In genomic region chr4:139243448-139244365, GRCh38 we compare ENCODE assay signal across 8 cellular contexts. TPM values are rescaled to one million over a fixed set of nuclear protein-coding genes. Genes with fewer than 3 reads are reported as not detected.
DNase-seq lines count a peak whose midpoint lies in the region; ATAC-seq and TF ChIP-seq lines count a peak whose summit lies in the region.

No MANE protein-coding gene starts in this region.

- peaks cover 9% of the 10 kb centered on the region for H3K9me3 Mint-ChIP-seq in HFFc6
- peaks cover 4% of the 10 kb centered on the region for H3K9me3 Mint-ChIP-seq in stimulated activated effector memory CD8-positive, alpha-beta T cell treated with anti-CD3 and anti-CD28 coated beads, Interleukin-12 subunit alpha, Interleukin-12 subunit beta, amount 100 ng/mL, for 72 hours
- H3K9me3 Mint-ChIP-seq in CD4-positive, alpha-beta T cell, result no peaks in the 10 kb centered on the region

- H3K4me1 ChIP-seq in left ventricle myocardium inferior (no peaks in the 10 kb centered on the region), thymus (ENCODE audit: control insufficient read depth, insufficient read depth, low read length) (no peaks in the 10 kb centered on the region)

- H3K36me3 ChIP-seq in left ventricle myocardium inferior (no peaks in the 10 kb centered on the region), thymus (ENCODE audit: control insufficient read depth, insufficient read depth) (no peaks in the 10 kb centered on the region)

- H3K27me3 ChIP-seq in left ventricle myocardium inferior (ENCODE audit: low read depth), result no peaks in the 10 kb centered on the region
- H3K27me3 ChIP-seq in thymus (ENCODE audit: control insufficient read depth, insufficient read depth), result no peaks in the 10 kb centered on the region
- H3K27me3 ChIP-seq in CD4-positive, alpha-beta T cell (ENCODE audit: control insufficient read depth, insufficient read depth, low read length), result no peaks in the 10 kb centered on the region

- peaks cover 78% of the 10 kb centered on the region for H3K4me1 Mint-ChIP-seq in HFFc6 (ENCODE audit: low read depth)
- H3K4me1 Mint-ChIP-seq in stimulated activated effector memory CD8-positive, alpha-beta T cell treated with anti-CD3 and anti-CD28 coated beads, Interleukin-12 subunit alpha, Interleukin-12 subunit beta, amount 100 ng/mL, for 72 hours, result no peaks in the 10 kb centered on the region
- no peaks in the 10 kb centered on the region for H3K4me1 Mint-ChIP-seq in CD4-positive, alpha-beta T cell (ENCODE audit: low read depth)

- H3K27me3 Mint-ChIP-seq in HFFc6 (ENCODE audit: insufficient read depth), result peaks cover 3% of the 10 kb centered on the region
- no peaks in the 10 kb centered on the region for H3K27me3 Mint-ChIP-seq in CD4-positive, alpha-beta T cell

- H3K36me3 Mint-ChIP-seq in HFFc6 (ENCODE audit: low read depth), result peaks cover 13% of the 10 kb centered on the region
- no peaks in the 10 kb centered on the region for H3K36me3 Mint-ChIP-seq in stimulated activated effector memory CD8-positive, alpha-beta T cell treated with anti-CD3 and anti-CD28 coated beads, Interleukin-12 subunit alpha, Interleukin-12 subunit beta, amount 100 ng/mL, for 72 hours
- no peaks in the 10 kb centered on the region for H3K36me3 Mint-ChIP-seq in CD4-positive, alpha-beta T cell (ENCODE audit: low read depth)

- DNase-seq in HFFc6 (peak; percentile 100), amniotic stem cell (lab: John Stamatoyannopoulos, UW) (peak; percentile 84), left ventricle myocardium inferior (no peak), amygdala (lab: John Stamatoyannopoulos, UW) (no peak), mesenteric fat pad (ENCODE audit: low spot score) (no peak)
- DNase-seq in stimulated activated effector memory CD8-positive, alpha-beta T cell treated with anti-CD3 and anti-CD28 coated beads, Interleukin-12 subunit alpha, Interleukin-12 subunit beta, amount 100 ng/mL, for 72 hours (ENCODE audit: low spot score in 2 of 2), result no peak
- no peak for DNase-seq in CD4-positive, alpha-beta T cell

- CTCF ChIA-PET in CD4-positive, alpha-beta T cell (lab: Charles Lee), result interaction anchor here (1.1 kb wide), 1 partner anchor 10 kb away, joined by 3 read pairs; no protein-coding TSS in a partner anchor

- H3K27ac ChIP-seq in left ventricle myocardium inferior (replicated peaks) (peak overlapping the region; percentile 16), thymus (ENCODE audit: low read depth) (peak overlapping the region; percentile 11)
- no peak overlapping the region for H3K27ac ChIP-seq in CD4-positive, alpha-beta T cell (ENCODE audit: low read depth, low read length)

- peak overlapping the region; percentile 89 for H3K27ac Mint-ChIP-seq in HFFc6
- H3K27ac Mint-ChIP-seq in stimulated activated effector memory CD8-positive, alpha-beta T cell treated with anti-CD3 and anti-CD28 coated beads, Interleukin-12 subunit alpha, Interleukin-12 subunit beta, amount 100 ng/mL, for 72 hours, result no peak overlapping the region
- no peak overlapping the region for H3K27ac Mint-ChIP-seq in CD4-positive, alpha-beta T cell

- H3K4me3 ChIP-seq in left ventricle myocardium inferior (no peak overlapping the region), thymus (ENCODE audit: low read length) (no peak overlapping the region)

- POLR2A ChIA-PET in CD4-positive, alpha-beta T cell (lab: Charles Lee), result interaction anchor here (1.1 kb wide), 1 partner anchor 52 kb away, joined by 3 read pairs; no protein-coding TSS in a partner anchor

- no peak for TF ChIP-seq CTCF in HFFc6 (IDR thresholded peaks at IDR 0.05)
- TF ChIP-seq CTCF in left ventricle myocardium inferior (IDR thresholded peaks at IDR 0.05; ENCODE audit: borderline replicate concordance), result no peak
- no peak for TF ChIP-seq CTCF in CD4-positive, alpha-beta T cell (IDR thresholded peaks at IDR 0.05)

- H3K9me3 ChIP-seq in left ventricle myocardium inferior (replicated peaks) (peaks cover 7% of the 10 kb centered on the region), thymus (ENCODE audit: control insufficient read depth) (no peaks in the 10 kb centered on the region)
- H3K9me3 ChIP-seq in CD4-positive, alpha-beta T cell (ENCODE audit: control insufficient read depth, low read length), result no peaks in the 10 kb centered on the region

- intact Hi-C loops in left ventricle myocardium inferior (cut with micrococcal nuclease), result no loop called here
- intact Hi-C loops in CD4-positive, alpha-beta T cell (cut with DNase I, micrococcal nuclease), result loop anchor here in 1 of 2 experiments (5.0 kb wide), 1 partner anchor 34 kb away; no protein-coding TSS in a partner anchor

- H3K4me3 Mint-ChIP-seq in HFFc6, result no peak overlapping the region
- H3K4me3 Mint-ChIP-seq in stimulated activated effector memory CD8-positive, alpha-beta T cell treated with anti-CD3 and anti-CD28 coated beads, Interleukin-12 subunit alpha, Interleukin-12 subunit beta, amount 100 ng/mL, for 72 hours, result no peak overlapping the region
- no peak overlapping the region for H3K4me3 Mint-ChIP-seq in CD4-positive, alpha-beta T cell

- ATAC-seq in stimulated activated effector memory CD8-positive, alpha-beta T cell treated with anti-CD3 and anti-CD28 coated beads, Interleukin-12 subunit alpha, Interleukin-12 subunit beta, amount 100 ng/mL, for 72 hours, result no peak
- no peak for ATAC-seq in CD4-positive, alpha-beta T cell (ENCODE audit: poor library complexity)

- WGBS in thymus, result 97% methylated on average over 12 of the region's 12 CpGs

RNA-seq across cellular contexts. Expression of gene MGARP, which starts 36.3 kb away (rescaled TPM):
- total RNA-seq in HFFc6 (2021; fragmentation: NEBNext Ultra II Directional; extraction: Animal tissue kit (Norgen Biotek cat#: 25700)), result 10 to 100 TPM; 10.4 to 38.5 (median 11.8) TPM
- total RNA-seq in left ventricle myocardium inferior (0.60 TPM), mesenteric fat pad (0.39 TPM)
- polyA plus RNA-seq in thymus, result 0.80 TPM
- total RNA-seq in CD4-positive, alpha-beta T cell, result not detected

RNA-seq across cellular contexts. Expression of gene NAA15, which starts 57.6 kb away (rescaled TPM):
- 10 to 100 TPM; 63.0 to 72.0 (median 69.6) TPM for total RNA-seq in HFFc6 (2021; fragmentation: NEBNext Ultra II Directional; extraction: Animal tissue kit (Norgen Biotek cat#: 25700))
- 33.1 TPM for total RNA-seq in left ventricle myocardium inferior
- polyA plus RNA-seq in thymus, result 9.9 TPM
- total RNA-seq in mesenteric fat pad, result 48.0 TPM
- 10 to 100 TPM; 54.2 to 57.1 TPM for total RNA-seq in CD4-positive, alpha-beta T cell

RNA-seq across cellular contexts. Expression of gene NDUFC1, which starts 58.6 kb away (rescaled TPM):
- 10 to 100 TPM; 68.6 to 90.7 (median 74.2) TPM for total RNA-seq in HFFc6 (2021; fragmentation: NEBNext Ultra II Directional; extraction: Animal tissue kit (Norgen Biotek cat#: 25700))
- total RNA-seq in left ventricle myocardium inferior, result 222 TPM
- 113 TPM for polyA plus RNA-seq in thymus
- 41.6 TPM for total RNA-seq in mesenteric fat pad
- 10 to 100 TPM; 23.3 to 26.4 TPM for total RNA-seq in CD4-positive, alpha-beta T cell

Comparison
In these comparisons a context has a peak if more than half of its experiments do, and no peak if none do; other contexts are left out.
1. DNase-seq: peak in HFFc6 (single experiment) and amniotic stem cell (single experiment); none in left ventricle myocardium inferior (single experiment), amygdala (0 of 56), mesenteric fat pad (single experiment), stimulated activated effector memory CD8-positive, alpha-beta T cell treated with anti-CD3 and anti-CD28 coated beads, Interleukin-12 subunit alpha, Interleukin-12 subunit beta, amount 100 ng/mL, for 72 hours (0 of 2) and CD4-positive, alpha-beta T cell (0 of 10).